In genomic region chr17:50638851-50639767, GRCh38 we compare ENCODE assay signal across 8 cellular contexts. TPM values are rescaled to one million over a fixed set of nuclear protein-coding genes. Genes with fewer than 3 reads are reported as not detected.
DNase-seq lines count a peak whose midpoint lies in the region; TF ChIP-seq lines count a peak whose summit lies in the region.
"Had no signal": no experiment of that assay in that cellular context is flagged by ENCODE, and none has a peak within 500 bp of the region (broad histone marks: within the 10 kb centered on the region; RNA-seq: fewer than 3 reads in every experiment).

No MANE protein-coding gene starts in this region.

- no peak for TF ChIP-seq EP300 in stomach (IDR thresholded peaks at IDR 0.05)

- H3K27ac ChIP-seq in stomach: peak overlapping the region; percentile 75 to 89 (median 88)

- H3K27me3 ChIP-seq in stomach: peaks cover 0 to 26% (median 12%) of the 10 kb centered on the region in 3 donors

- intact Hi-C loops in stomach (cut with DNase I; ENCODE audit: low total_unique reads): no loop called here

- peak; percentile 86 for DNase-seq in HPDE6-E6E7 (ENCODE audit: extremely low spot score)
- DNase-seq in amniotic epithelial cell (ENCODE audit: low read depth): peak; percentile 99
- DNase-seq in hepatic stellate cell (ENCODE audit: low spot score): peak; percentile 94
- peak; percentile 99 for DNase-seq in stomach
- no peak for DNase-seq in NCI-H748 treated with DMSO at 0.1 percent for 48 hours (lab: John Stamatoyannopoulos, UW)
- no peak for DNase-seq in NCI-H187 (lab: John Stamatoyannopoulos, UW)
- no peak for DNase-seq in GM20000 (ENCODE audit: low spot score)

- peaks cover 73 to 87% (median 76%) of the 10 kb centered on the region in 4 donors for H3K4me1 ChIP-seq in stomach

- TF ChIP-seq POLR2A in stomach (IDR thresholded peaks at IDR 0.05): no peak

- no peaks in the 10 kb centered on the region for H3K9me3 ChIP-seq in stomach

- TF ChIP-seq CTCF in stomach (IDR thresholded peaks at IDR 0.05) (no peak), GM20000 (IDR thresholded peaks at IDR 0.05; ENCODE audit: extremely low read depth, missing control alignments) (no peak)

- peaks cover 0 to 5% (median 0%) of the 10 kb centered on the region in 4 donors for H3K36me3 ChIP-seq in stomach

- 15 to 24% (median 19%) methylated on average over 7 to 10 of the region's 10 CpGs for WGBS in stomach, 5 donors

- peak overlapping the region in 1 of 4 donors; percentile 22 for H3K4me3 ChIP-seq in stomach

RNA-seq across cellular contexts. Expression of gene ABCC3, which starts 4.4 kb away (rescaled TPM):
- 1,000 to 10,000 TPM in 1 of 5 donors, 100 to 1,000 TPM in 4; 139 to 1,043 (median 270) TPM for total RNA-seq in stomach
- 10 to 100 TPM; 13.6 to 46.4 (median 23.9) TPM for polyA plus RNA-seq in stomach
- total RNA-seq: T-helper 1 cell treated with Interleukin-12 subunit alpha and Interleukin-12 subunit beta and Interleukin-4 antibody, amounts not matched to agents 30 ng/mL and 1 ng/mL, for 36 hours had no signal

Comparison
In these comparisons a context has a peak if more than half of its experiments do, and no peak if none do; other contexts are left out.
1. DNase-seq: peak in HPDE6-E6E7 (single experiment), amniotic epithelial cell (single experiment), hepatic stellate cell (single experiment) and stomach (single experiment); none in NCI-H748 treated with DMSO at 0.1 percent for 48 hours (single experiment), NCI-H187 (0 of 2) and GM20000 (single experiment).